In genomic region chr3:181176610-181177009, GRCh38 we compare ENCODE assay signal across 10 cellular contexts.
DNase-seq lines count a peak whose midpoint lies in the region; ATAC-seq, FAIRE-seq and TF ChIP-seq lines count a peak whose summit lies in the region.
"Had no signal": no experiment of that assay in that cellular context is flagged by ENCODE, and none has a peak within 500 bp of the region (broad histone marks: within the 10 kb centered on the region; RNA-seq: fewer than 3 reads in every experiment).

No MANE protein-coding gene starts in this region.

- no peak overlapping the region for H3K4me3 ChIP-seq in cardiac fibroblast (replicated peaks in 1 of 2; ENCODE audit: low read depth in 2 of 2, low read length in 2 of 2)
- H3K4me3 ChIP-seq in HepG2 (replicated peaks in 1 of 3; ENCODE audit: insufficient read depth in 1 of 3, low read depth in 2 of 3, low read length in 3 of 3) = no peak overlapping the region

- POLR2A ChIA-PET in HepG2 (lab: Yijun Ruan, JAX) = no interaction called here

- in situ Hi-C loops in HepG2 (cut with HindIII; ENCODE audit: extremely low pct_ligation_motif_present, low pct_unique_long_range_greater_than_20kb) = loop anchor here (10.0 kb wide), 1 partner anchor 372 kb away; no protein-coding TSS in a partner anchor

- no peaks in the 10 kb centered on the region for H3K36me3 Mint-ChIP-seq in stimulated activated effector memory CD8-positive, alpha-beta T cell treated with anti-CD3 and anti-CD28 coated beads, Interleukin-12 subunit alpha, Interleukin-12 subunit beta, amount 100 ng/mL, for 72 hours
- H3K36me3 Mint-ChIP-seq: activated naive CD8-positive, alpha-beta T cell had no signal

- TF ChIP-seq RAD21 in HepG2 (CRISPR knock-in tag; IDR thresholded peaks at IDR 0.05) = no peak

- H3K27me3 ChIP-seq in HepG2 (ENCODE audit: control insufficient read depth in 1 of 2, insufficient read depth in 2 of 2, low read length in 2 of 2) = no peaks in the 10 kb centered on the region

- DNase-seq in Right ventricle myocardium inferior (ENCODE audit: missing footprints) (peak; percentile 75), cardiac septum (ENCODE audit: low spot score) (no peak), LHCN-M2 (ENCODE audit: low read depth) (peak; percentile 33), RKO (ENCODE audit: low spot score) (peak; percentile 67), cardiac fibroblast (ENCODE audit: low read depth in 2 of 2) (peak; percentile 59 to 67), HepG2 (ENCODE audit: low spot score) (peak; percentile 41)
- DNase-seq in stimulated activated CD8-positive, alpha-beta memory T cell treated with anti-CD3 and anti-CD28 coated beads, Interleukin-7, amount 100 ng/mL, for 24 hours (ENCODE audit: low read depth) = peak; percentile 4
- no peak for DNase-seq in stimulated activated effector memory CD8-positive, alpha-beta T cell treated with anti-CD3 and anti-CD28 coated beads, Interleukin-12 subunit alpha, Interleukin-12 subunit beta, amount 100 ng/mL, for 72 hours (ENCODE audit: low spot score in 2 of 2)

- H3K36me3 ChIP-seq in HepG2 (replicated peaks in 1 of 2; ENCODE audit: control insufficient read depth in 1 of 2, insufficient read depth in 2 of 2, low read length in 2 of 2) = no peaks in the 10 kb centered on the region

- CTCF ChIA-PET in HepG2 (lab: Yijun Ruan, JAX; ENCODE audit: low intra/inter-chr PET ratio, low total read pairs) = interaction anchor here (1.5 to 2.1 kb wide), 2 partner anchors 371 to 374 kb away, joined by 5 to 10 read pairs; no protein-coding TSS in a partner anchor

- peaks cover 2% of the 10 kb centered on the region for H3K9me3 Mint-ChIP-seq in stimulated activated effector memory CD8-positive, alpha-beta T cell treated with anti-CD3 and anti-CD28 coated beads, Interleukin-12 subunit alpha, Interleukin-12 subunit beta, amount 100 ng/mL, for 72 hours

- intact Hi-C loops in Right ventricle myocardium inferior (cut with DNase I) (no loop called here), cardiac septum (cut with DNase I) (loop anchor here (5.0 kb wide), 1 partner anchor 374 kb away; no protein-coding TSS in a partner anchor), HepG2 (cut with micrococcal nuclease; ENCODE audit: unreplicated experiment) (loop anchor here (1.0 to 10.0 kb wide), 2 partner anchors 192 to 373 kb away; partner anchors contain the start of gene DNAJC19)

- no peak for TF ChIP-seq POLR2A in HepG2 (IDR thresholded peaks at IDR 0.05; ENCODE audit: insufficient read depth in 1 of 2, low read depth in 2 of 2, low read length in 2 of 2)

- H4K20me1 ChIP-seq in HepG2 (ENCODE audit: insufficient read depth, low read length) = no peaks in the 10 kb centered on the region

- 1% methylated on average over 6 of the region's 6 CpGs for WGBS in HepG2 (ENCODE audit: low lambda C conversion rate)

- TF ChIP-seq EP300 in HepG2 (IDR thresholded peaks at IDR 0.05; ENCODE audit: low read depth in 2 of 2, low read length in 2 of 2) (no peak), HepG2 (CRISPR knock-in tag; IDR thresholded peaks at IDR 0.05; ENCODE audit: borderline replicate concordance) (no peak)

- no peak overlapping the region for H3K4me2 ChIP-seq in HepG2 (ENCODE audit: low read depth, low read length)

- no peak for FAIRE-seq in HepG2 (lab: Jason Lieb, UNC)
- FAIRE-seq: G401.6 had no signal

- H3K4me1 ChIP-seq in HepG2 (ENCODE audit: insufficient read depth, low read length) = no peaks in the 10 kb centered on the region

- ATAC-seq in Right ventricle myocardium inferior (no peak), HepG2 (peak; percentile 60; the same call in 2 of the 3 replicates)
- no peak for ATAC-seq in stimulated activated effector memory CD8-positive, alpha-beta T cell treated with anti-CD3 and anti-CD28 coated beads, Interleukin-12 subunit alpha, Interleukin-12 subunit beta, amount 100 ng/mL, for 72 hours

- H3K27ac Mint-ChIP-seq in stimulated activated effector memory CD8-positive, alpha-beta T cell treated with anti-CD3 and anti-CD28 coated beads, Interleukin-12 subunit alpha, Interleukin-12 subunit beta, amount 100 ng/mL, for 72 hours = no peak overlapping the region
- H3K27ac Mint-ChIP-seq: activated naive CD8-positive, alpha-beta T cell had no signal

- H3K4me3 Mint-ChIP-seq in stimulated activated effector memory CD8-positive, alpha-beta T cell treated with anti-CD3 and anti-CD28 coated beads, Interleukin-12 subunit alpha, Interleukin-12 subunit beta, amount 100 ng/mL, for 72 hours = no peak overlapping the region
- H3K4me3 Mint-ChIP-seq: activated naive CD8-positive, alpha-beta T cell had no signal

- TF ChIP-seq CTCF in cardiac fibroblast (IDR thresholded peaks at IDR 0.05; ENCODE audit: low read depth, low read length) = peak; percentile 54
- TF ChIP-seq CTCF in HepG2 (CRISPR knock-in tag; IDR thresholded peaks at IDR 0.05) = peak; percentile 70

- H3K79me2 ChIP-seq in HepG2 (ENCODE audit: insufficient read depth, low read length) = no peaks in the 10 kb centered on the region

- H3K9ac ChIP-seq in HepG2 (ENCODE audit: insufficient read depth, low read depth, low read length) = no peak overlapping the region

- H3K4me1 Mint-ChIP-seq in stimulated activated effector memory CD8-positive, alpha-beta T cell treated with anti-CD3 and anti-CD28 coated beads, Interleukin-12 subunit alpha, Interleukin-12 subunit beta, amount 100 ng/mL, for 72 hours = no peaks in the 10 kb centered on the region

- no peak overlapping the region for H3K27ac ChIP-seq in HepG2 (ENCODE audit: extremely low read length, insufficient read depth, low read length)

- H3K9me3 ChIP-seq in HepG2 (ENCODE audit: low read length) = no peaks in the 10 kb centered on the region

- H2AFZ ChIP-seq in HepG2 (ENCODE audit: low read length) = no peak overlapping the region

- no TSS peak for BruUV-seq in HepG2 (replicated peaks; lab: Mats Ljungman, UMichigan)

TF ChIP-seq in HepG2, 621 proteins besides CTCF, POLR2A, EP300 and RAD21:
- TF ChIP-seq SMARCC2 (IDR thresholded peaks at IDR 0.05) (no peak), SP4 (CRISPR knock-in tag; IDR thresholded peaks at IDR 0.05) (no peak), SMC3 (IDR thresholded peaks at IDR 0.05; ENCODE audit: low read length) (peak; percentile 65), ZBTB26 (CRISPR knock-in tag; IDR thresholded peaks at IDR 0.05; ENCODE audit: borderline replicate concordance) (no peak), DR1 (CRISPR knock-in tag; IDR thresholded peaks at IDR 0.05) (no peak), ZNF282 (IDR thresholded peaks at IDR 0.05; ENCODE audit: partially characterized antibody) (no peak), ZNF652 (CRISPR knock-in tag; IDR thresholded peaks at IDR 0.05; ENCODE audit: borderline replicate concordance, low read depth) (0 out of 2 replicates have a peak, but pooled peaks have one; percentile 48), NFIC (IDR thresholded peaks at IDR 0.05; ENCODE audit: low read length) (0 out of 2 replicates have a peak, but pooled peaks have one; percentile 52), ZSCAN25 (CRISPR knock-in tag; IDR thresholded peaks at IDR 0.05) (no peak), TSC22D2 (CRISPR knock-in tag; IDR thresholded peaks at IDR 0.05; ENCODE audit: borderline replicate concordance) (no peak), TAF1 (CRISPR knock-in tag; IDR thresholded peaks at IDR 0.05) (no peak), TBX3 (IDR thresholded peaks at IDR 0.05; ENCODE audit: borderline replicate concordance) (no peak), XRCC5 (optimal IDR thresholded peaks at IDR 0.05; ENCODE audit: low read length) (no peak), MIXL1 (CRISPR knock-in tag; IDR thresholded peaks at IDR 0.05) (0 out of 2 replicates have a peak, but pooled peaks have one; percentile 23), ZNF331 (CRISPR knock-in tag; IDR thresholded peaks at IDR 0.05) (no peak), STAG1 (CRISPR knock-in tag; IDR thresholded peaks at IDR 0.05) (peak; percentile 80), TEAD3 (CRISPR knock-in tag; optimal IDR thresholded peaks at IDR 0.05; ENCODE audit: borderline replicate concordance) (peak; percentile 47)
- TF ChIP-seq, protein P1, sequence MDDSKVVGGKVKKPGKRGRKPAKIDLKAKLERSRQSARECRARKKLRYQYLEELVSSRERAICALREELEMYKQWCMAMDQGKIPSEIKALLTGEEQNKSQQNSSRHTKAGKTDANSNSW (CRISPR knock-in tag; IDR thresholded peaks at IDR 0.05; ENCODE audit: borderline replicate concordance) = no peak
- TF ChIP-seq, protein P2, sequence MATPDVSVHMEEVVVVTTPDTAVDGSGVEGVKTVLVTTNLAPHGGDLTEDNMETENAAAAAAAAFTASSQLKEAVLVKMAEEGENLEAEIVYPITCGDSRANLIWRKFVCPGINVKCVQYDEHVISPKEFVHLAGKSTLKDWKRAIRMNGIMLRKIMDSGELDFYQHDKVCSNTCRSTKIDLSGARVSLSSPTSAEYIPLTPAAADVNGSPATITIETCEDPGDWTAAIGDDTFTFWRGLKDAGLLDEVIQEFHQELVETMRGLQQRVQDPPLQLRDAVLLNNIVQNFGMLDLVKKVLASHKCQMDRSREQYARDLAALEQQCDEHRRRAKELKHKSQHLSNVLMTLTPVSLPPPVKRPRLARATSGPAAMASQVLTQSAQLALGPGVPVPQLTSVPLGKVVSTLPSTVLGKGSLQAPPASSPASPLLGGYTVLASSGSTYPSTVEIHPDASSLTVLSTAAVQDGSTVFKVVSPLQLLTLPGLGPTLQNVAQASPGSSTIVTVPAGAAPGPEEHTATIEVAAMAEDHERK (CRISPR knock-in tag; IDR thresholded peaks at IDR 0.05; ENCODE audit: low read depth) = no peak

Comparison
In these comparisons a context has a peak if more than half of its experiments do, and no peak if none do; other contexts are left out.
1. DNase-seq: peak in Right ventricle myocardium inferior (single experiment), LHCN-M2 (single experiment), RKO (single experiment), cardiac fibroblast (2 of 2), HepG2 (single experiment) and stimulated activated CD8-positive, alpha-beta memory T cell treated with anti-CD3 and anti-CD28 coated beads, Interleukin-7, amount 100 ng/mL, for 24 hours (single experiment); none in cardiac septum (single experiment) and stimulated activated effector memory CD8-positive, alpha-beta T cell treated with anti-CD3 and anti-CD28 coated beads, Interleukin-12 subunit alpha, Interleukin-12 subunit beta, amount 100 ng/mL, for 72 hours (0 of 2).